8 cellular contexts compared by ENCODE assay signal in the genomic region with DNA sequence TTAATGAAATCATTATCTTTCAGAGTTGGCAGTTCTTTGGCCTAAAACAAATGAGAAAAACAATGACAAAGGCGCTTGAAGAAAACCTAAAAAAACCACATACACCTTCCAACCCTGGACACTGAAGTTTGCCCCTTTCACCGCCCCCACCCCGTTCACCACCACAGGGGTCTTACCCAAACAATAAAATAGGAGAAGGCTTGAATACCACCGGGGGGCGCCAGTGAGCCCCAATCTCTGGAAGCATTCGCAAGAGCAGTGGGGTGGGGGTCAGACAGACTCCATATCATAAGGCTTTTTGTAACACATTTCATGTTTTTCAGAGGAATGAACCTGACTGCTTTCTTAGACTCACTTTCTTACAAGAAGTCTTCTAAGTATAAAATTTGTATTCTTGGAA.
DNase-seq lines count a peak whose midpoint lies in the region; ATAC-seq and TF ChIP-seq lines count a peak whose summit lies in the region.

No MANE protein-coding gene starts in this region.

- ATAC-seq in SK-N-SH treated with all-trans-retinoic acid at 6 μM for 48 hours (peak; percentile 63; the same call in 1 of the 3 replicates), GM19452 (IDR thresholded peaks at IDR 0.05; ENCODE audit: unreplicated experiment) (no peak), HG02610 (IDR thresholded peaks at IDR 0.05; ENCODE audit: unreplicated experiment) (no peak)
- ATAC-seq in activated naive CD8-positive, alpha-beta T cell treated with anti-CD3 and anti-CD28 coated beads, Interleukin-2, amount 10 ng/mL, durations not matched to agents 7 days and 5 days (ENCODE audit: low read depth), result no peak

- H3K4me3 Mint-ChIP-seq in activated naive CD8-positive, alpha-beta T cell treated with anti-CD3 and anti-CD28 coated beads, Interleukin-2, amount 10 ng/mL, durations not matched to agents 7 days and 5 days, result no peak overlapping the region

- H3K27me3 Mint-ChIP-seq in activated naive CD8-positive, alpha-beta T cell treated with anti-CD3 and anti-CD28 coated beads, Interleukin-2, amount 10 ng/mL, durations not matched to agents 7 days and 5 days, result no peaks in the 10 kb centered on the region

- peaks cover 33% of the 10 kb centered on the region for H3K36me3 Mint-ChIP-seq in activated naive CD8-positive, alpha-beta T cell treated with anti-CD3 and anti-CD28 coated beads, Interleukin-2, amount 10 ng/mL, durations not matched to agents 7 days and 5 days

- H3K4me1 Mint-ChIP-seq in activated naive CD8-positive, alpha-beta T cell treated with anti-CD3 and anti-CD28 coated beads, Interleukin-2, amount 10 ng/mL, durations not matched to agents 7 days and 5 days, result peaks cover 10% of the 10 kb centered on the region

- H3K27ac Mint-ChIP-seq in activated naive CD8-positive, alpha-beta T cell treated with anti-CD3 and anti-CD28 coated beads, Interleukin-2, amount 10 ng/mL, durations not matched to agents 7 days and 5 days, result peak overlapping the region; percentile 30

- DNase-seq in NCI-H1694 treated with DMSO at 0.1 percent for 48 hours (lab: John Stamatoyannopoulos, UW) (peak; percentile 14), NCI-H1694 (lab: John Stamatoyannopoulos, UW) (no peak), inferior parietal cortex (ENCODE audit: extremely low spot score) (peak; percentile 32)
- peak; percentile 71 for DNase-seq in activated naive CD8-positive, alpha-beta T cell treated with anti-CD3 and anti-CD28 coated beads, Interleukin-2, amount 10 ng/mL, durations not matched to agents 7 days and 5 days
- DNase-seq in stimulated activated CD4-positive, alpha-beta T cell treated with anti-CD3 and anti-CD28 coated beads, TNF-alpha, amount 100 ng/mL, for 4 hours (ENCODE audit: low read depth in 3 of 3), result peak; percentile 35 to 57 (median 50)

- POLR2A ChIA-PET in activated naive CD8-positive, alpha-beta T cell treated with anti-CD3 and anti-CD28 coated beads, Interleukin-2, amount 10 ng/mL, durations not matched to agents 7 days and 5 days (lab: Charles Lee), result no interaction called here

- H3K9me3 Mint-ChIP-seq in activated naive CD8-positive, alpha-beta T cell treated with anti-CD3 and anti-CD28 coated beads, Interleukin-2, amount 10 ng/mL, durations not matched to agents 7 days and 5 days, result no peaks in the 10 kb centered on the region

TF ChIP-seq in SK-N-SH treated with all-trans-retinoic acid at 6 μM for 48 hours, 23 proteins besides CTCF, POLR2A, EP300 and RAD21:
- TF ChIP-seq, protein P1, sequence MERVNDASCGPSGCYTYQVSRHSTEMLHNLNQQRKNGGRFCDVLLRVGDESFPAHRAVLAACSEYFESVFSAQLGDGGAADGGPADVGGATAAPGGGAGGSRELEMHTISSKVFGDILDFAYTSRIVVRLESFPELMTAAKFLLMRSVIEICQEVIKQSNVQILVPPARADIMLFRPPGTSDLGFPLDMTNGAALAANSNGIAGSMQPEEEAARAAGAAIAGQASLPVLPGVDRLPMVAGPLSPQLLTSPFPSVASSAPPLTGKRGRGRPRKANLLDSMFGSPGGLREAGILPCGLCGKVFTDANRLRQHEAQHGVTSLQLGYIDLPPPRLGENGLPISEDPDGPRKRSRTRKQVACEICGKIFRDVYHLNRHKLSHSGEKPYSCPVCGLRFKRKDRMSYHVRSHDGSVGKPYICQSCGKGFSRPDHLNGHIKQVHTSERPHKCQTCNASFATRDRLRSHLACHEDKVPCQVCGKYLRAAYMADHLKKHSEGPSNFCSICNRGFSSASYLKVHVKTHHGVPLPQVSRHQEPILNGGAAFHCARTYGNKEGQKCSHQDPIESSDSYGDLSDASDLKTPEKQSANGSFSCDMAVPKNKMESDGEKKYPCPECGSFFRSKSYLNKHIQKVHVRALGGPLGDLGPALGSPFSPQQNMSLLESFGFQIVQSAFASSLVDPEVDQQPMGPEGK (CRISPR knock-in tag; IDR thresholded peaks at IDR 0.05; ENCODE audit: borderline replicate concordance), result no peak
- TF ChIP-seq CSDC2 (CRISPR knock-in tag; IDR thresholded peaks at IDR 0.05) (no peak), ESRRG (CRISPR knock-in tag; IDR thresholded peaks at IDR 0.05) (no peak), OSR1 (CRISPR knock-in tag; IDR thresholded peaks at IDR 0.05) (no peak), ISL1 (CRISPR knock-in tag; IDR thresholded peaks at IDR 0.05) (no peak), ZC3H10 (CRISPR knock-in tag; IDR thresholded peaks at IDR 0.05) (no peak), ZNF70 (CRISPR knock-in tag; IDR thresholded peaks at IDR 0.05) (no peak), ZNF8 (CRISPR knock-in tag; IDR thresholded peaks at IDR 0.05) (no peak), GLIS3 (CRISPR knock-in tag; IDR thresholded peaks at IDR 0.05) (no peak), TCF4 (CRISPR knock-in tag; IDR thresholded peaks at IDR 0.05; ENCODE audit: borderline replicate concordance) (no peak), SNAI2 (CRISPR knock-in tag; IDR thresholded peaks at IDR 0.05) (no peak), ZNF565 (CRISPR knock-in tag; conservative IDR thresholded peaks at IDR 0.05; ENCODE audit: low read depth) (no peak), ARNTL (CRISPR knock-in tag; IDR thresholded peaks at IDR 0.05; ENCODE audit: borderline replicate concordance, low read depth) (no peak), CREB5 (CRISPR knock-in tag; IDR thresholded peaks at IDR 0.05; ENCODE audit: low read depth) (no peak), TOX (CRISPR knock-in tag; IDR thresholded peaks at IDR 0.05; ENCODE audit: borderline replicate concordance) (no peak), TSHZ2 (CRISPR knock-in tag; IDR thresholded peaks at IDR 0.05) (no peak)
- TF ChIP-seq, protein P2, sequence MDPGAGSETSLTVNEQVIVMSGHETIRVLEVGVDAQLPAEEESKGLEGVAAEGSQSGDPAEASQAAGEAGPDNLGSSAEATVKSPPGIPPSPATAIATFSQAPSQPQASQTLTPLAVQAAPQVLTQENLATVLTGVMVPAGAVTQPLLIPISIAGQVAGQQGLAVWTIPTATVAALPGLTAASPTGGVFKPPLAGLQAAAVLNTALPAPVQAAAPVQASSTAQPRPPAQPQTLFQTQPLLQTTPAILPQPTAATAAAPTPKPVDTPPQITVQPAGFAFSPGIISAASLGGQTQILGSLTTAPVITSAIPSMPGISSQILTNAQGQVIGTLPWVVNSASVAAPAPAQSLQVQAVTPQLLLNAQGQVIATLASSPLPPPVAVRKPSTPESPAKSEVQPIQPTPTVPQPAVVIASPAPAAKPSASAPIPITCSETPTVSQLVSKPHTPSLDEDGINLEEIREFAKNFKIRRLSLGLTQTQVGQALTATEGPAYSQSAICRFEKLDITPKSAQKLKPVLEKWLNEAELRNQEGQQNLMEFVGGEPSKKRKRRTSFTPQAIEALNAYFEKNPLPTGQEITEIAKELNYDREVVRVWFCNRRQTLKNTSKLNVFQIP (CRISPR knock-in tag; IDR thresholded peaks at IDR 0.05; ENCODE audit: borderline replicate concordance, low read depth), result no peak
